15 cellular contexts compared by ENCODE assay signal in the genomic region with DNA sequence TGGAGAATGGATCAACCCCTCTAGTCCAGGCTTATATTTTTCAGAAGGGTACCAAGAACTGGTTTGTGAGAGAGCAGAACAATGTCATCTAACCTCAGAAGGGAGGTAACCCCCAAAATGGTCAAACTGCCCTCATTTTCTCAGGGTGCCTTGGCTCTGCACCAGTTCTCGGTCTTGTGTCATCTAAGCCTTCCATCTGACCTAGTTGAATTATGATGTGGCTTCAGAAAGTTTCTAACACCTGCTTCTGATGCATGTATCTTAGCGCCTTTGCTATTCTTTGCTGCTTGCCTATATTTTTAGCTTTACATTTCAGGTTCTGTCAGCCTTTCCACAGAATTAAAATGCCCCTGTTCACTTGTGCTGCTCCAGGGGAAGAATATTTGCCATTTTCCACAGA.
DNase-seq lines count a peak whose midpoint lies in the region; ATAC-seq and TF ChIP-seq lines count a peak whose summit lies in the region.
"Had no signal": no experiment of that assay in that cellular context is flagged by ENCODE, and none has a peak within 500 bp of the region (broad histone marks: within the 10 kb centered on the region; RNA-seq: fewer than 3 reads in every experiment).

No MANE protein-coding gene starts in this region.

- no peaks in the 10 kb centered on the region for H3K9me3 Mint-ChIP-seq in natural killer cell treated with Interleukin-12 subunit alpha and Interleukin-12 subunit beta and Interleukin-15 and Interleukin-18, amount 100 ng/mL, for 72 hours
- H3K9me3 Mint-ChIP-seq: activated T-cell treated with anti-CD3 and anti-CD28 coated beads, Interleukin-2, amount 50 U/mL, for 24 hours; CD8-positive, alpha-beta T cell; memory B cell had no signal

- no peak overlapping the region for H3K27ac Mint-ChIP-seq in natural killer cell treated with Interleukin-12 subunit alpha and Interleukin-12 subunit beta and Interleukin-15 and Interleukin-18, amount 100 ng/mL, for 72 hours
- H3K27ac Mint-ChIP-seq: activated T-cell treated with anti-CD3 and anti-CD28 coated beads, Interleukin-2, amount 50 U/mL, for 24 hours; CD8-positive, alpha-beta T cell; memory B cell had no signal

- ATAC-seq in GM19035 (IDR thresholded peaks at IDR 0.05; ENCODE audit: unreplicated experiment), result peak; percentile 80
- ATAC-seq in GM21717 (IDR thresholded peaks at IDR 0.05; ENCODE audit: unreplicated experiment), result peak; percentile 81
- peak; percentile 93 for ATAC-seq in HG03103 (IDR thresholded peaks at IDR 0.05; ENCODE audit: low read depth, unreplicated experiment)
- no peak for ATAC-seq in natural killer cell treated with Interleukin-12 subunit alpha and Interleukin-12 subunit beta and Interleukin-15 and Interleukin-18, amount 100 ng/mL, for 72 hours
- ATAC-seq: activated CD4-positive, CD25-positive, alpha-beta regulatory T cell treated with anti-CD3 and anti-CD28 coated beads, Interleukin-2, amount 50 U/mL, for 24 hours; CD8-positive, alpha-beta T cell; PC-3 had no signal

- no peak overlapping the region for H3K4me3 ChIP-seq in GM06990 (replicated peaks; ENCODE audit: low read depth, low read length)

- no peak for TF ChIP-seq CTCF in GM06990 (IDR thresholded peaks at IDR 0.05; ENCODE audit: insufficient read depth, low read length, poor library complexity, severe bottlenecking)

- no peaks in the 10 kb centered on the region for H3K36me3 Mint-ChIP-seq in natural killer cell treated with Interleukin-12 subunit alpha and Interleukin-12 subunit beta and Interleukin-15 and Interleukin-18, amount 100 ng/mL, for 72 hours
- H3K36me3 Mint-ChIP-seq: CD8-positive, alpha-beta T cell; memory B cell had no signal

- H3K27me3 ChIP-seq in GM06990 (replicated peaks; ENCODE audit: control insufficient read depth, insufficient read depth, low read length), result no peaks in the 10 kb centered on the region

- peaks cover 16 to 24% of the 10 kb centered on the region in 2 donors for H3K27me3 Mint-ChIP-seq in natural killer cell treated with Interleukin-12 subunit alpha and Interleukin-12 subunit beta and Interleukin-15 and Interleukin-18, amount 100 ng/mL, for 72 hours

- peak; percentile 45 for DNase-seq in GM06990 (ENCODE audit: extremely low read depth, insufficient read length)
- DNase-seq in effector CD8-positive, alpha-beta T cell (lab: John Stamatoyannopoulos, UW), result no peak
- DNase-seq in activated naive CD4-positive, alpha-beta T cell treated with Interleukin-2 at 50 U/mL for 16 hours, result no peak
- no peak for DNase-seq in natural killer cell treated with Interleukin-12 subunit alpha and Interleukin-12 subunit beta and Interleukin-15 and Interleukin-18, amount 100 ng/mL, for 72 hours (ENCODE audit: low spot score)
- DNase-seq in amygdala (lab: John Stamatoyannopoulos, UW), result no peak
- DNase-seq: activated T-cell treated with anti-CD3 and anti-CD28 coated beads, Interleukin-2, amount 50 U/mL, for 24 hours; CD8-positive, alpha-beta T cell; NCI-H226; occipital lobe; PC-3 had no signal

- no peaks in the 10 kb centered on the region for H3K36me3 ChIP-seq in GM06990 (ENCODE audit: control insufficient read depth, insufficient read depth, low read length)

- no peak overlapping the region for H3K4me3 Mint-ChIP-seq in natural killer cell treated with Interleukin-12 subunit alpha and Interleukin-12 subunit beta and Interleukin-15 and Interleukin-18, amount 100 ng/mL, for 72 hours
- H3K4me3 Mint-ChIP-seq: activated T-cell treated with anti-CD3 and anti-CD28 coated beads, Interleukin-2, amount 50 U/mL, for 24 hours; CD8-positive, alpha-beta T cell; memory B cell had no signal

- no peaks in the 10 kb centered on the region for H3K4me1 Mint-ChIP-seq in natural killer cell treated with Interleukin-12 subunit alpha and Interleukin-12 subunit beta and Interleukin-15 and Interleukin-18, amount 100 ng/mL, for 72 hours (ENCODE audit: low read depth in 2 of 2)

Comparison
In these comparisons a context has a peak if more than half of its experiments do, and no peak if none do; other contexts are left out.
1. ATAC-seq: peak in GM19035 (single experiment), GM21717 (single experiment) and HG03103 (single experiment); none in natural killer cell treated with Interleukin-12 subunit alpha and Interleukin-12 subunit beta and Interleukin-15 and Interleukin-18, amount 100 ng/mL, for 72 hours (0 of 2).